Comparison of ENCODE assay signal across 17 cellular contexts in genomic region chr12:124000111-124000510, GRCh38. TPM values are rescaled to one million over a fixed set of nuclear protein-coding genes. Genes with fewer than 3 reads are reported as not detected.
DNase-seq lines count a peak whose midpoint lies in the region; ATAC-seq and TF ChIP-seq lines count a peak whose summit lies in the region.
"Had no signal": no experiment of that assay in that cellular context is flagged by ENCODE, and none has a peak within 500 bp of the region (broad histone marks: within the 10 kb centered on the region; RNA-seq: fewer than 3 reads in every experiment).

No MANE protein-coding gene starts in this region.

- 0 out of 2 replicates have a peak overlapping the region, but pooled peaks have one; percentile 2 for H3K4me3 ChIP-seq in Jurkat, Clone E6-1 (ENCODE audit: low read length)
- H3K4me3 ChIP-seq in mesenchymal stem cell (ENCODE audit: insufficient read depth in 1 of 2, low read depth in 1 of 2, low read length in 2 of 2): no peak overlapping the region
- H3K4me3 ChIP-seq in upper lobe of left lung: no peak overlapping the region
- H3K4me3 ChIP-seq: BLaER1 treated with 17β-estradiol and CSF1 and Interleukin-3, amounts not matched to agents 10 nM and 100 nM had no signal

- H3K4me1 Mint-ChIP-seq in glutamatergic neuron (ENCODE audit: low read depth, unreplicated experiment): peaks cover 15% of the 10 kb centered on the region
- H3K4me1 Mint-ChIP-seq: B cell had no signal

- H4K8ac ChIP-seq in mesenchymal stem cell (ENCODE audit: low read length): no peak overlapping the region

- no peak overlapping the region for H3K9ac ChIP-seq in mesenchymal stem cell (ENCODE audit: low read length)
- H3K9ac ChIP-seq: BLaER1 treated with 17β-estradiol and CSF1 and Interleukin-3, amounts not matched to agents 10 nM and 100 nM had no signal

- peak overlapping the region in 1 of 2 experiments; percentile 91 for H2BK12ac ChIP-seq in mesenchymal stem cell (ENCODE audit: low read length in 2 of 2)

- H3K36me3 ChIP-seq in mesenchymal stem cell (ENCODE audit: control insufficient read depth in 1 of 2, insufficient read depth in 2 of 2, low read depth in 1 of 2, low read length in 2 of 2) (peaks cover 30 to 38% of the 10 kb centered on the region in 2 experiments), upper lobe of left lung (peaks cover 3 to 40% (median 9%) of the 10 kb centered on the region in 4 donors)

- peak overlapping the region in 1 of 2 experiments; percentile 13 for H3K14ac ChIP-seq in mesenchymal stem cell (ENCODE audit: low read length in 2 of 2)

- peak; percentile 59 for DNase-seq in G401 (ENCODE audit: low spot score)
- peak; percentile 61 for DNase-seq in Jurkat, Clone E6-1 (ENCODE audit: low read depth, low spot score)
- peak; percentile 47 for DNase-seq in cerebellar cortex (ENCODE audit: low spot score)
- no peak for DNase-seq in mesenchymal stem cell
- DNase-seq in glutamatergic neuron: no peak
- no peak for DNase-seq in upper lobe of left lung
- DNase-seq: Calu3; CD8-positive, alpha-beta T cell; DMS53; GDM1; GOT3; H7 had no signal

- H3K36me3 Mint-ChIP-seq in glutamatergic neuron (ENCODE audit: unreplicated experiment): no peaks in the 10 kb centered on the region

- ATAC-seq in GM21717 (IDR thresholded peaks at IDR 0.05; ENCODE audit: unreplicated experiment) (no peak), upper lobe of left lung (ENCODE audit: low FRiP score in 2 of 2) (no peak)
- ATAC-seq: CD8-positive, alpha-beta T cell; HCT116 had no signal

- H3K79me1 ChIP-seq in mesenchymal stem cell (replicated peaks; ENCODE audit: low read length, poor library complexity, severe bottlenecking): peaks cover 65% of the 10 kb centered on the region

- no peak overlapping the region for H4K91ac ChIP-seq in mesenchymal stem cell (ENCODE audit: low read length)

- H2AK5ac ChIP-seq in mesenchymal stem cell (ENCODE audit: low read length, severe bottlenecking): no peak overlapping the region

- in situ Hi-C loops in G401 (cut with HindIII; ENCODE audit: low sequenced_read_pairs): no loop called here

- H3K9me3 Mint-ChIP-seq in glutamatergic neuron (ENCODE audit: unreplicated experiment): no peaks in the 10 kb centered on the region
- H3K9me3 Mint-ChIP-seq: CD8-positive, alpha-beta T cell; IgD-negative memory B cell had no signal

- WGBS in mesenchymal stem cell: 89% methylated on average over 5 of the region's 5 CpGs
- 90 to 94% methylated on average over 5 of the region's 5 CpGs for WGBS in upper lobe of left lung, 2 donors

- TF ChIP-seq CTCF in glutamatergic neuron (IDR thresholded peaks at IDR 0.05; ENCODE audit: partially characterized antibody, unreplicated experiment) (no peak), upper lobe of left lung (IDR thresholded peaks at IDR 0.05) (no peak)

- H3K18ac ChIP-seq in mesenchymal stem cell (ENCODE audit: low read depth in 1 of 2, low read length in 2 of 2): peak overlapping the region; percentile 44 to 78

- H3K27me3 ChIP-seq in mesenchymal stem cell (ENCODE audit: control insufficient read depth in 1 of 2, insufficient read depth in 1 of 2, low read length in 2 of 2): no peaks in the 10 kb centered on the region
- no peaks in the 10 kb centered on the region for H3K27me3 ChIP-seq in upper lobe of left lung
- H3K27me3 ChIP-seq: BLaER1 treated with 17β-estradiol and CSF1 and Interleukin-3, amounts not matched to agents 10 nM and 100 nM had no signal

- no peak overlapping the region for H3K4me3 Mint-ChIP-seq in glutamatergic neuron (ENCODE audit: unreplicated experiment)
- H3K4me3 Mint-ChIP-seq: B cell; CD8-positive, alpha-beta T cell; IgD-negative memory B cell had no signal

- TF ChIP-seq EP300 in upper lobe of left lung (IDR thresholded peaks at IDR 0.05): no peak

- H3K4me1 ChIP-seq in mesenchymal stem cell (ENCODE audit: control insufficient read depth, insufficient read depth, low read depth, low read length) (peaks cover 5% of the 10 kb centered on the region), upper lobe of left lung (peaks cover 11 to 34% (median 19%) of the 10 kb centered on the region in 4 donors)

- no peak overlapping the region for H3K4me2 ChIP-seq in mesenchymal stem cell (ENCODE audit: low read length, poor library complexity, severe bottlenecking)
- H3K4me2 ChIP-seq: BLaER1 treated with 17β-estradiol and CSF1 and Interleukin-3, amounts not matched to agents 10 nM and 100 nM had no signal

- H3K23ac ChIP-seq in mesenchymal stem cell (ENCODE audit: low read length in 2 of 2): no peak overlapping the region

- H3K9me3 ChIP-seq in mesenchymal stem cell (ENCODE audit: control insufficient read depth, low read length): no peaks in the 10 kb centered on the region
- H3K9me3 ChIP-seq in upper lobe of left lung: no peaks in the 10 kb centered on the region
- H3K9me3 ChIP-seq: BLaER1 treated with 17β-estradiol and CSF1 and Interleukin-3, amounts not matched to agents 10 nM and 100 nM had no signal

- no peak overlapping the region for H2BK120ac ChIP-seq in mesenchymal stem cell (ENCODE audit: low read depth, low read length)

- H3K27ac Mint-ChIP-seq in glutamatergic neuron (ENCODE audit: unreplicated experiment): no peak overlapping the region
- H3K27ac Mint-ChIP-seq: B cell; CD8-positive, alpha-beta T cell; IgD-negative memory B cell had no signal

- H2BK5ac ChIP-seq in mesenchymal stem cell (ENCODE audit: low read depth, low read length, poor library complexity, severe bottlenecking): no peak overlapping the region

- no peak overlapping the region for H2AFZ ChIP-seq in mesenchymal stem cell (ENCODE audit: low read depth, low read length)

- no peak for TF ChIP-seq POLR2A in upper lobe of left lung (IDR thresholded peaks at IDR 0.05)

- H3K27me3 Mint-ChIP-seq in glutamatergic neuron (ENCODE audit: unreplicated experiment): no peaks in the 10 kb centered on the region
- H3K27me3 Mint-ChIP-seq: B cell, IgD-negative memory B cell had no signal

- no peak overlapping the region for H3K4ac ChIP-seq in mesenchymal stem cell (ENCODE audit: low read depth in 1 of 2, low read length in 2 of 2)

- H2BK15ac ChIP-seq in mesenchymal stem cell (ENCODE audit: low read depth, poor library complexity, severe bottlenecking): no peak overlapping the region

- H3K27ac ChIP-seq in mesenchymal stem cell (ENCODE audit: low read length, poor library complexity, severe bottlenecking) (no peak overlapping the region), upper lobe of left lung (no peak overlapping the region)
- H3K27ac ChIP-seq: BLaER1 treated with 17β-estradiol and CSF1 and Interleukin-3, amounts not matched to agents 10 nM and 100 nM had no signal

RNA-seq across cellular contexts. Expression of gene ZNF664, which starts 27.1 kb away (rescaled TPM):
- 58.3 and 59.4 TPM in 2 replicates for total RNA-seq in G401 (2014; rRNA removed; shearing (Covaris generic))
- polyA plus RNA-seq in Jurkat, Clone E6-1 (2012; ENCODE audit: insufficient read depth, insufficient read length): 66.9 TPM
- polyA plus RNA-seq in mesenchymal stem cell (2013, experiment 1 of 2): 54.7 TPM
- 55.2 TPM for polyA plus RNA-seq in mesenchymal stem cell (2013, experiment 2 of 2)
- 310 TPM for total RNA-seq in glutamatergic neuron (ENCODE audit: unreplicated experiment)
- total RNA-seq in upper lobe of left lung: 100 to 1,000 TPM in 2 of 6 donors, 10 to 100 TPM in 4; 49.1 to 112 (median 91.8) TPM

RNA-seq across cellular contexts. Expression of gene CCDC92, which starts 27.5 kb away (rescaled TPM):
- 2.8 and 10.8 TPM in 2 replicates for total RNA-seq in G401 (2014; rRNA removed; shearing (Covaris generic))
- 15.9 TPM for polyA plus RNA-seq in Jurkat, Clone E6-1 (2012; ENCODE audit: insufficient read depth, insufficient read length)
- polyA plus RNA-seq in mesenchymal stem cell (2013, experiment 1 of 2): 91.2 TPM
- 90.8 TPM for polyA plus RNA-seq in mesenchymal stem cell (2013, experiment 2 of 2)
- total RNA-seq in glutamatergic neuron (ENCODE audit: unreplicated experiment) (96.2 TPM), upper lobe of left lung (10 to 100 TPM; 33.8 to 48.9 (median 43.7) TPM)

Comparison
In these comparisons a context has a peak if more than half of its experiments do, and no peak if none do; other contexts are left out.
1. DNase-seq: peak in G401 (single experiment), Jurkat, Clone E6-1 (single experiment) and cerebellar cortex (single experiment); none in mesenchymal stem cell (single experiment), glutamatergic neuron (single experiment) and upper lobe of left lung (0 of 2).